32 cellular contexts compared by ENCODE assay signal in the genomic region with DNA sequence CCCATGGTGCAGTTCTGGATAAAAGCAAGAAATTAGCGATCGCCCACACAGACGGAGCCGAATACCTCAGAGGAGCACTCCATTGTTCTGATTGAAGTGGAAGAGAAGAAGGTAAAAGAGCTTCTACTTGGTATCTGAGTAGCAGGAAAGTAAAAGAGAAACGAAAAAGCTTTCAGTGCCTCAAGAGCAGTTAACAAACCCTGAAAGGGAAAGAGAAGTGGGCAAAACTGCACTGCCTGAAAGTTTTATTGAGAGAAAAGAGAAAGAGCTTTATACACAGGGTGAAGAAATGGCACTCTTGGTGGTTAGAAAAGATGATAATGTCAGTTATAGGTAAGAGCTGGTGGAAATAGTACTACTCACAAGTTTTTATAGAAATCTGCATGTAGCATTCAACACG.
"Had no signal": no experiment of that assay in that cellular context is flagged by ENCODE, and none has a peak within 500 bp of the region (broad histone marks: within the 10 kb centered on the region; RNA-seq: fewer than 3 reads in every experiment).

No MANE protein-coding gene starts in this region.

- H3K27ac Mint-ChIP-seq: activated B cell treated with CpG ODN at 0.5 μM for 24 hours; activated CD4-positive, alpha-beta memory T cell treated with anti-CD3 and anti-CD28 coated beads, Interleukin-2, amount 10 ng/mL, durations not matched to agents 7 days and 5 days; activated CD8-positive, alpha-beta memory T cell treated with anti-CD3 and anti-CD28 coated beads, Interleukin-2, amount 10 ng/mL, durations not matched to agents 7 days and 5 days; activated naive CD8-positive, alpha-beta T cell treated with anti-CD3 and anti-CD28 coated beads for 36 hours; activated T-cell treated with anti-CD3 and anti-CD28 coated beads, Interleukin-2, amount 50 U/mL, for 72 hours; activated T-helper 17 cell treated with anti-CD3 and anti-CD28 coated beads, Interleukin-2, amount 50 U/mL, for 72 hours; T-helper 1 cell treated with Interleukin-12 subunit alpha and Interleukin-12 subunit beta and Interleukin-4 antibody, amounts not matched to agents 30 μg/mL and 1 μg/mL, for 36 hours; T-helper 2 cell treated with Interferon-gamma antibody and Interleukin-4, amounts not matched to agents 5 μg/mL and 100 μg/mL, for 36 hours had no signal

- H3K27me3 ChIP-seq: brain microvascular endothelial cell, SJCRH30 had no signal

- H3K4me1 Mint-ChIP-seq: activated B cell treated with CpG ODN at 0.5 μM for 24 hours; activated CD4-positive, alpha-beta memory T cell treated with anti-CD3 and anti-CD28 coated beads, Interleukin-2, amount 10 ng/mL, durations not matched to agents 7 days and 5 days; activated CD8-positive, alpha-beta memory T cell treated with anti-CD3 and anti-CD28 coated beads, Interleukin-2, amount 10 ng/mL, durations not matched to agents 7 days and 5 days; activated T-helper 17 cell treated with anti-CD3 and anti-CD28 coated beads, Interleukin-2, amount 50 U/mL, for 72 hours had no signal

- H3K4me3 Mint-ChIP-seq: activated B cell treated with CpG ODN at 0.5 μM for 24 hours; activated CD4-positive, alpha-beta memory T cell treated with anti-CD3 and anti-CD28 coated beads, Interleukin-2, amount 10 ng/mL, durations not matched to agents 7 days and 5 days; activated CD8-positive, alpha-beta memory T cell treated with anti-CD3 and anti-CD28 coated beads, Interleukin-2, amount 10 ng/mL, durations not matched to agents 7 days and 5 days; activated naive CD8-positive, alpha-beta T cell treated with anti-CD3 and anti-CD28 coated beads for 36 hours; activated T-cell treated with anti-CD3 and anti-CD28 coated beads, Interleukin-2, amount 50 U/mL, for 72 hours; activated T-helper 17 cell treated with anti-CD3 and anti-CD28 coated beads, Interleukin-2, amount 50 U/mL, for 72 hours; T-helper 1 cell treated with Interleukin-12 subunit alpha and Interleukin-12 subunit beta and Interleukin-4 antibody, amounts not matched to agents 30 μg/mL and 1 μg/mL, for 36 hours; T-helper 2 cell treated with Interferon-gamma antibody and Interleukin-4, amounts not matched to agents 5 μg/mL and 100 μg/mL, for 36 hours had no signal

- H3K36me3 ChIP-seq: brain microvascular endothelial cell, SJCRH30 had no signal

- H3K9me3 ChIP-seq: SJCRH30 had no signal

- H3K4me2 ChIP-seq: KMS-11 had no signal

- H3K27ac ChIP-seq: brain microvascular endothelial cell, KMS-11, SJCRH30, SK-N-MC had no signal

- H3K4me3 ChIP-seq: SJCRH30, SK-N-MC had no signal

- DNase-seq: activated B cell treated with CpG ODN at 0.5 μM for 24 hours; activated CD4-positive, alpha-beta memory T cell treated with anti-CD3 and anti-CD28 coated beads, Interleukin-2, amount 10 ng/mL, durations not matched to agents 7 days and 5 days; activated CD4-positive, alpha-beta T cell treated with anti-CD3 and anti-CD28 coated beads for 4 hours; activated CD4-positive, alpha-beta T cell treated with anti-CD3 and anti-CD28 coated beads, Interleukin-2, amount 50 U/mL, for 1 hour; activated CD4-positive, CD25-positive, alpha-beta regulatory T cell treated with anti-CD3 and anti-CD28 coated beads, Interleukin-2, amount 50 U/mL, for 72 hours; activated CD8-positive, alpha-beta memory T cell treated with anti-CD3 and anti-CD28 coated beads for 24 hours; activated CD8-positive, alpha-beta memory T cell treated with anti-CD3 and anti-CD28 coated beads, Interleukin-2, amount 10 ng/mL, durations not matched to agents 7 days and 5 days; activated CD8-positive, alpha-beta memory T cell treated with anti-CD3 and anti-CD28 coated beads, Interleukin-2, amount 50 U/mL, for 48 hours; activated effector memory CD4-positive, alpha-beta T cell treated with anti-CD3 and anti-CD28 coated beads, Interleukin-2, amount 50 U/mL, for 16 hours; activated naive CD4-positive, alpha-beta T cell; activated naive CD4-positive, alpha-beta T cell treated with anti-CD3 and anti-CD28 coated beads, Interleukin-2, amount 50 U/mL, for 16 hours; activated naive CD8-positive, alpha-beta T cell treated with anti-CD3 and anti-CD28 coated beads for 36 hours; activated T-cell treated with anti-CD3 and anti-CD28 coated beads, Interleukin-2, amount 50 U/mL, for 72 hours; amniotic stem cell; aorta; brain microvascular endothelial cell; central memory CD4-positive, alpha-beta T cell; NCI-H1092; NCI-H1436 treated with DMSO at 0.1 percent for 48 hours; NCI-H187 treated with DMSO at 0.1 percent for 48 hours; NCI-H2081; NCI-H345; NCI-H524 treated with DMSO at 0.1 percent for 48 hours; NK-92 treated with Interleukin-12 subunit alpha and Interleukin-12 subunit beta, amount 100 ng/mL, for 24 hours; OCI-M1; SHP77; SJCRH30 had no signal

- H3K36me3 Mint-ChIP-seq: activated CD8-positive, alpha-beta memory T cell treated with anti-CD3 and anti-CD28 coated beads, Interleukin-2, amount 10 ng/mL, durations not matched to agents 7 days and 5 days; activated naive CD8-positive, alpha-beta T cell treated with anti-CD3 and anti-CD28 coated beads for 36 hours had no signal

- H3K9ac ChIP-seq: KMS-11 had no signal

- H3K9me3 Mint-ChIP-seq: activated B cell treated with CpG ODN at 0.5 μM for 24 hours; activated CD4-positive, alpha-beta memory T cell treated with anti-CD3 and anti-CD28 coated beads, Interleukin-2, amount 10 ng/mL, durations not matched to agents 7 days and 5 days; T-helper 1 cell treated with Interleukin-12 subunit alpha and Interleukin-12 subunit beta and Interleukin-4 antibody, amounts not matched to agents 30 μg/mL and 1 μg/mL, for 36 hours; T-helper 2 cell treated with Interferon-gamma antibody and Interleukin-4, amounts not matched to agents 5 μg/mL and 100 μg/mL, for 36 hours had no signal

- ATAC-seq: activated CD8-positive, alpha-beta memory T cell treated with anti-CD3 and anti-CD28 coated beads, Interleukin-2, amount 10 ng/mL, durations not matched to agents 7 days and 5 days; activated T-cell treated with anti-CD3 and anti-CD28 coated beads, Interleukin-2, amount 50 U/mL, for 72 hours; activated T-helper 17 cell treated with anti-CD3 and anti-CD28 coated beads, Interleukin-2, amount 50 U/mL, for 72 hours had no signal
